ENCODE assay signal across 13 cellular contexts in the genomic region with DNA sequence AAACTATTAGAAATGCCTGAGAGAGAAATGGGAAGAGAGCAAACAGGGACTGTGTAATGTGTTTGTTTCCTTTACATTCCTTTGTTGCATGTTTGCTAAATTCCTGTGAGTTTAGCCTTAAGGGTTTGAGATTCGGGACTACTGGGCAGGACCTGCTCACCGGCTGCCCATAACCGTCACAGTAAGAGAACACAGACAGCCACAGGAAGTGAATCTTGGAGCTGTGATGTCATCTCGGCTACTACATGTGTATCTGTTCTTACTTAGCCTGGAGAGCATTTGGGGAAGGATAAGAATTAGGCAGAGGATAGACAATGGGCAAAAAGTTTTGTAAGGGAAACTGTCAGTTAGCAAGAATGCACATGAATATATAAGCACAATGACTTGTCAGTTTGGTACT.
A peak's percentile ranks its signal among the peaks of the same experiment; 100 is the strongest.
DNase-seq lines count a peak whose midpoint lies in the region; ATAC-seq and TF ChIP-seq lines count a peak whose summit lies in the region.
"Had no signal": no experiment of that assay in that cellular context is flagged by ENCODE, and none has a peak within 500 bp of the region (broad histone marks: within the 10 kb centered on the region; RNA-seq: fewer than 3 reads in every experiment).

No MANE protein-coding gene starts in this region.

- H3K4me3 ChIP-seq in OCI-LY3 (ENCODE audit: low read length) = peak overlapping the region; percentile 37
- H3K4me3 ChIP-seq in epithelial cell of esophagus (ENCODE audit: low read length) = no peak overlapping the region
- no peak overlapping the region for H3K4me3 ChIP-seq in mesendoderm (ENCODE audit: low read length)
- H3K4me3 ChIP-seq: cardiac muscle cell, suprapubic skin had no signal

- no peak overlapping the region for H4K8ac ChIP-seq in mesendoderm (ENCODE audit: low read depth, low read length)

- no peak for TF ChIP-seq CTCF in CD14-positive monocyte (IDR thresholded peaks at IDR 0.05)
- TF ChIP-seq CTCF in OCI-LY3 (IDR thresholded peaks at IDR 0.05; ENCODE audit: low read depth, low read length) = no peak
- no peak for TF ChIP-seq CTCF in epithelial cell of esophagus (IDR thresholded peaks at IDR 0.05; ENCODE audit: insufficient read depth, low read depth, low read length, missing control alignments)
- no peak for TF ChIP-seq CTCF in GM10266 (IDR thresholded peaks at IDR 0.05; ENCODE audit: control insufficient read depth, insufficient read depth, low read depth, missing control alignments)

- H2AK5ac ChIP-seq in mesendoderm (ENCODE audit: low read length) = no peak overlapping the region

- H3K36me3 ChIP-seq in OCI-LY3 (replicated peaks; ENCODE audit: low read depth, low read length) (no peaks in the 10 kb centered on the region), mesendoderm (ENCODE audit: control insufficient read depth, insufficient read depth, low read length) (no peaks in the 10 kb centered on the region)
- H3K36me3 ChIP-seq: cardiac muscle cell, suprapubic skin had no signal

- peak overlapping the region; percentile 85 for H2AFZ ChIP-seq in OCI-LY3 (ENCODE audit: low read depth, low read length)

- H3K56ac ChIP-seq in mesendoderm (ENCODE audit: low read length) = no peak overlapping the region

- no peaks in the 10 kb centered on the region for H4K20me1 ChIP-seq in OCI-LY3 (ENCODE audit: insufficient read depth, low read length)

- H3K18ac ChIP-seq in mesendoderm (ENCODE audit: low read length) = no peak overlapping the region

- intact Hi-C loops in CD14-positive monocyte (cut with micrococcal nuclease) = no loop called here

- no peak overlapping the region for H2BK5ac ChIP-seq in mesendoderm (ENCODE audit: low read length)

- H3K4me3 Mint-ChIP-seq in CD14-positive monocyte = no peak overlapping the region
- H3K4me3 Mint-ChIP-seq: activated CD4-positive, alpha-beta memory T cell treated with anti-CD3 and anti-CD28 coated beads, Interleukin-2, amount 10 ng/mL, durations not matched to agents 7 days and 5 days had no signal

- H3K4me2 ChIP-seq in OCI-LY3 (ENCODE audit: low read length) = peak overlapping the region; percentile 57
- no peak overlapping the region for H3K4me2 ChIP-seq in mesendoderm (ENCODE audit: low read length)

- DNase-seq in CD14-positive monocyte (ENCODE audit: low spot score) (peak; percentile 51), epithelial cell of esophagus (ENCODE audit: low read depth) (peak; percentile 84), mesendoderm (peak; percentile 54), HK-2 (ENCODE audit: unreplicated experiment) (no peak), GM10266 (ENCODE audit: extremely low spot score) (no peak)
- DNase-seq: activated CD4-positive, alpha-beta memory T cell treated with anti-CD3 and anti-CD28 coated beads, Interleukin-2, amount 10 ng/mL, durations not matched to agents 7 days and 5 days; Calu3; kidney had no signal

- H3K23ac ChIP-seq in mesendoderm (ENCODE audit: low read length) = no peak overlapping the region

- ATAC-seq in HG03175 (IDR thresholded peaks at IDR 0.05; ENCODE audit: unreplicated experiment) (no peak), GM19467 (IDR thresholded peaks at IDR 0.05; ENCODE audit: unreplicated experiment) (no peak)

- no peak overlapping the region for H2BK15ac ChIP-seq in mesendoderm (replicated peaks; ENCODE audit: low read depth)

- H3K9ac ChIP-seq in OCI-LY3 (ENCODE audit: low read length) (no peak overlapping the region), mesendoderm (ENCODE audit: low read length) (no peak overlapping the region)

- H3K4me1 ChIP-seq in OCI-LY3 (ENCODE audit: low read length) = peaks cover 9% of the 10 kb centered on the region
- H3K4me1 ChIP-seq in mesendoderm (ENCODE audit: control insufficient read depth, low read depth, low read length) = no peaks in the 10 kb centered on the region

- no peaks in the 10 kb centered on the region for H3K79me1 ChIP-seq in mesendoderm (ENCODE audit: low read length)

- peaks cover 0 to 5% (median 0%) of the 10 kb centered on the region in 7 donors for H3K9me3 Mint-ChIP-seq in CD14-positive monocyte
- H3K9me3 Mint-ChIP-seq: activated CD4-positive, alpha-beta memory T cell treated with anti-CD3 and anti-CD28 coated beads, Interleukin-2, amount 10 ng/mL, durations not matched to agents 7 days and 5 days had no signal

- no peak overlapping the region for H4K5ac ChIP-seq in mesendoderm (ENCODE audit: low read length)

- H3K27ac ChIP-seq in OCI-LY3 (ENCODE audit: low read length) = no peak overlapping the region
- no peak overlapping the region for H3K27ac ChIP-seq in mesendoderm (ENCODE audit: low read depth, low read length)
- H3K27ac ChIP-seq: cardiac muscle cell, suprapubic skin had no signal

- H3K4me1 Mint-ChIP-seq in CD14-positive monocyte = peaks cover 25% of the 10 kb centered on the region

- no peak overlapping the region for H3K4ac ChIP-seq in mesendoderm (ENCODE audit: low read depth, low read length)

- H3K27ac Mint-ChIP-seq in CD14-positive monocyte = peak overlapping the region in 2 of 7 donors; percentile 8 to 47
- H3K27ac Mint-ChIP-seq: activated CD4-positive, alpha-beta memory T cell treated with anti-CD3 and anti-CD28 coated beads, Interleukin-2, amount 10 ng/mL, durations not matched to agents 7 days and 5 days had no signal

- no CpG with 5 or more reads among the region's 4 CpGs for WGBS in mesendoderm (ENCODE audit: extremely low coverage, insufficient coverage, low lambda C conversion rate)

- no peak overlapping the region for H2BK120ac ChIP-seq in mesendoderm (ENCODE audit: low read depth, low read length)

- H3K27me3 Mint-ChIP-seq in CD14-positive monocyte (ENCODE audit: low read depth in 3 of 3) = peaks cover 0 to 2% (median 0%) of the 10 kb centered on the region in 3 donors

- H3K27me3 ChIP-seq in OCI-LY3 (ENCODE audit: low read depth, low read length) (no peaks in the 10 kb centered on the region), mesendoderm (ENCODE audit: insufficient read depth, low read length, poor library complexity) (no peaks in the 10 kb centered on the region)
- H3K27me3 ChIP-seq: cardiac muscle cell, suprapubic skin had no signal

- H3K36me3 Mint-ChIP-seq in CD14-positive monocyte = no peaks in the 10 kb centered on the region

- no peaks in the 10 kb centered on the region for H3K9me3 ChIP-seq in OCI-LY3 (ENCODE audit: insufficient read depth, low read length)
- H3K9me3 ChIP-seq: suprapubic skin had no signal

- H3K79me2 ChIP-seq in OCI-LY3 (ENCODE audit: low read length) (no peaks in the 10 kb centered on the region), mesendoderm (ENCODE audit: control insufficient read depth, insufficient read depth, low read length) (no peaks in the 10 kb centered on the region)

Comparison
In these comparisons a context has a peak if more than half of its experiments do, and no peak if none do; other contexts are left out.
1. DNase-seq: peak in CD14-positive monocyte (single experiment), epithelial cell of esophagus (single experiment) and mesendoderm (single experiment); none in HK-2 (single experiment) and GM10266 (single experiment).